In genomic region chr14:102866982-102867761, GRCh38 we compare ENCODE assay signal across 27 cellular contexts. TPM values are rescaled to one million over a fixed set of nuclear protein-coding genes. Genes with fewer than 3 reads are reported as not detected.
A peak's percentile ranks its signal among the peaks of the same experiment; 100 is the strongest.
DNase-seq lines count a peak whose midpoint lies in the region; ATAC-seq and TF ChIP-seq lines count a peak whose summit lies in the region.
"Had no signal": no experiment of that assay in that cellular context is flagged by ENCODE, and none has a peak within 500 bp of the region (broad histone marks: within the 10 kb centered on the region; RNA-seq: fewer than 3 reads in every experiment).

No MANE protein-coding gene starts in this region.

- H3K27ac ChIP-seq in GM23338 (ENCODE audit: low read depth) = peak overlapping the region; percentile 2; the same call in 1 of the 2 replicates
- H3K27ac ChIP-seq: ascending aorta; BLaER1 treated with 17β-estradiol and CSF1 and Interleukin-3, amounts not matched to agents 10 nM and 100 nM; SJSA1 had no signal

- no peak overlapping the region for H2AFZ ChIP-seq in GM23338

- H3K4me2 ChIP-seq in GM23338 = no peak overlapping the region

- no peak for TF ChIP-seq CTCF in GM23338 (conservative IDR thresholded peaks at IDR 0.05; ENCODE audit: low read depth in 2 of 2)

- H3K79me2 ChIP-seq in GM23338 (replicated peaks; ENCODE audit: insufficient read depth) = no peaks in the 10 kb centered on the region

- H3K4me1 Mint-ChIP-seq in GM23338 (peaks cover 4% of the 10 kb centered on the region; the same call in 1 of the 3 replicates), naive B cell (peaks cover 17 to 32% (median 28%) of the 10 kb centered on the region in 3 donors)
- H3K4me1 Mint-ChIP-seq in central memory CD8-positive, alpha-beta T cell = peaks cover 19% of the 10 kb centered on the region

- H3K36me3 ChIP-seq in GM23338 (ENCODE audit: insufficient read depth) (no peaks in the 10 kb centered on the region), MG63 (no peaks in the 10 kb centered on the region; the same call in 1 of the 2 replicates)

- no peaks in the 10 kb centered on the region for H3K27me3 ChIP-seq in GM23338 (ENCODE audit: insufficient read depth)
- no peaks in the 10 kb centered on the region for H3K27me3 ChIP-seq in MG63
- H3K27me3 ChIP-seq: ascending aorta; BLaER1 treated with 17β-estradiol and CSF1 and Interleukin-3, amounts not matched to agents 10 nM and 100 nM; SJSA1 had no signal

- ATAC-seq in GM23338 (peak; percentile 44), naive B cell (ENCODE audit: low read depth in 2 of 2) (no peak)
- ATAC-seq in central memory CD8-positive, alpha-beta T cell (replicated peaks; ENCODE audit: extremely low read depth, poor library complexity, severe bottlenecking) = no peak
- ATAC-seq: left lobe of liver; naive thymus-derived CD4-positive, alpha-beta T cell; stimulated activated memory B cell treated with anti-CD40 and anti-IgM and Interleukin-4, amounts not matched to agents 10 μg/mL and 1 μg/mL and 100 μg/mL, for 72 hours had no signal

- H3K4me3 Mint-ChIP-seq in GM23338 (no peak overlapping the region), naive B cell (peak overlapping the region in 1 of 8 donors; percentile 61)
- no peak overlapping the region for H3K4me3 Mint-ChIP-seq in central memory CD8-positive, alpha-beta T cell
- H3K4me3 Mint-ChIP-seq: endodermal cell; stimulated activated memory B cell treated with anti-CD40 and anti-IgM and Interleukin-4, amounts not matched to agents 10 μg/mL and 1 μg/mL and 100 μg/mL, for 72 hours; type B pancreatic cell had no signal

- H3K9me3 ChIP-seq in MG63 = no peaks in the 10 kb centered on the region
- H3K9me3 ChIP-seq: SJSA1 had no signal

- H3K4me3 ChIP-seq in GM23338 (no peak overlapping the region), MG63 (no peak overlapping the region)
- H3K4me3 ChIP-seq: ascending aorta; BLaER1 treated with 17β-estradiol and CSF1 and Interleukin-3, amounts not matched to agents 10 nM and 100 nM; SJSA1 had no signal

- H3K36me3 Mint-ChIP-seq in GM23338 (ENCODE audit: low read depth) (peaks cover 6% of the 10 kb centered on the region; the same call in 1 of the 3 replicates), naive B cell (peaks cover 8 to 27% of the 10 kb centered on the region in 2 donors)
- peaks cover 24% of the 10 kb centered on the region for H3K36me3 Mint-ChIP-seq in central memory CD8-positive, alpha-beta T cell (ENCODE audit: insufficient read depth)

- peak; percentile 55 for DNase-seq in DMS79 (lab: John Stamatoyannopoulos, UW)
- no peak for DNase-seq in GM23338 (ENCODE audit: low spot score)
- no peak for DNase-seq in central memory CD8-positive, alpha-beta T cell (ENCODE audit: low spot score in 2 of 2)
- DNase-seq in naive B cell = no peak
- no peak for DNase-seq in OCI-M2 (lab: John Stamatoyannopoulos, UW; ENCODE audit: unreplicated experiment)
- DNase-seq in MG63 = no peak
- no peak for DNase-seq in COLO829 (ENCODE audit: low spot score)
- DNase-seq: activated CD4-positive, alpha-beta T cell treated with anti-CD3 and anti-CD28 coated beads, Interleukin-2, amount 50 U/mL, for 4 hours; activated CD4-positive, CD25-positive, alpha-beta regulatory T cell; activated CD8-positive, alpha-beta memory T cell treated with anti-CD3 and anti-CD28 coated beads, Interleukin-2, amount 50 U/mL, for 4 hours; activated effector memory CD4-positive, alpha-beta T cell treated with Interleukin-2 at 50 U/mL for 16 hours; COR-L47; endodermal cell; naive thymus-derived CD4-positive, alpha-beta T cell; NCI-H1092; NCI-H1694; NCI-H446 treated with DMSO at 0.1 percent for 48 hours; RPMI8226; substantia nigra had no signal

- peaks cover 2% of the 10 kb centered on the region for H3K27me3 Mint-ChIP-seq in GM23338 (ENCODE audit: insufficient read depth, low read depth, poor library complexity)
- no peaks in the 10 kb centered on the region for H3K27me3 Mint-ChIP-seq in central memory CD8-positive, alpha-beta T cell
- no peaks in the 10 kb centered on the region for H3K27me3 Mint-ChIP-seq in naive B cell
- H3K27me3 Mint-ChIP-seq: naive thymus-derived CD4-positive, alpha-beta T cell; stimulated activated memory B cell treated with anti-CD40 and anti-IgM and Interleukin-4, amounts not matched to agents 10 μg/mL and 1 μg/mL and 100 μg/mL, for 72 hours; type B pancreatic cell had no signal

- no peaks in the 10 kb centered on the region for H4K20me1 ChIP-seq in GM23338 (replicated peaks; ENCODE audit: insufficient read depth)

- H3K9me2 ChIP-seq in GM23338 (ENCODE audit: insufficient read depth) = no peaks in the 10 kb centered on the region

- peak overlapping the region; percentile 11; the same call in 1 of the 2 replicates for H3K27ac Mint-ChIP-seq in GM23338
- peak overlapping the region; percentile 37 for H3K27ac Mint-ChIP-seq in central memory CD8-positive, alpha-beta T cell (ENCODE audit: low read depth)
- H3K27ac Mint-ChIP-seq in naive B cell = peak overlapping the region in 5 of 6 donors; percentile 57 to 81 (median 73)
- H3K27ac Mint-ChIP-seq: endodermal cell; stimulated activated memory B cell treated with anti-CD40 and anti-IgM and Interleukin-4, amounts not matched to agents 10 μg/mL and 1 μg/mL and 100 μg/mL, for 72 hours; type B pancreatic cell had no signal

- H3K4me1 ChIP-seq in GM23338 (ENCODE audit: insufficient read depth) = no peaks in the 10 kb centered on the region; the same call in 1 of the 2 replicates
- H3K4me1 ChIP-seq: ascending aorta had no signal

- no peaks in the 10 kb centered on the region for H3F3A ChIP-seq in GM23338 (replicated peaks; ENCODE audit: low read depth)

- H3K9me3 Mint-ChIP-seq in GM23338 (no peaks in the 10 kb centered on the region), naive B cell (peaks cover 0 to 14% (median 8%) of the 10 kb centered on the region in 7 donors)
- no peaks in the 10 kb centered on the region for H3K9me3 Mint-ChIP-seq in central memory CD8-positive, alpha-beta T cell
- H3K9me3 Mint-ChIP-seq: endodermal cell, type B pancreatic cell had no signal

TF ChIP-seq in GM23338, 12 proteins besides CTCF, POLR2A, EP300 and RAD21 (continues in another document):
- no peak for TF ChIP-seq ETS1 (IDR thresholded peaks at IDR 0.05)
- no peak for TF ChIP-seq REST (IDR thresholded peaks at IDR 0.05; ENCODE audit: unreplicated experiment)
- no peak for TF ChIP-seq STAT1 (IDR thresholded peaks at IDR 0.05; ENCODE audit: unreplicated experiment)

RNA-seq across cellular contexts. Expression of gene AMN, which starts 55.3 kb away (rescaled TPM):
- total RNA-seq in GM23338 (2014; rRNA removed; shearing (Covaris generic)) = 0.16 and 0.69 TPM in 2 replicates
- polyA plus RNA-seq in GM23338 (2016; fragmentation: Nextera tagmentation; extraction: Ambion mirVana) (1.2 and 1.6 TPM in 2 replicates), naive B cell (ENCODE audit: low read depth in 6 of 6) (1 to 10 TPM; 1.8 to 5.7 (median 2.4) TPM)
- 0.43 TPM in 1 of 2 replicates, not detected in the other for total RNA-seq in MG63 (2014; rRNA removed; shearing (Covaris generic); ENCODE audit: low replicate concordance)
- total RNA-seq: cardiac septum, HT1080, SJSA1 had no signal

Comparison
In these comparisons a context has a peak if more than half of its experiments do, and no peak if none do; other contexts are left out.
1. H3K27ac Mint-ChIP-seq: peak in every context shown above with its lines; median percentile 73 in naive B cell; 37 in central memory CD8-positive, alpha-beta T cell; 11 in GM23338.